Comparison of ENCODE assay signal across 17 cellular contexts in the genomic region with DNA sequence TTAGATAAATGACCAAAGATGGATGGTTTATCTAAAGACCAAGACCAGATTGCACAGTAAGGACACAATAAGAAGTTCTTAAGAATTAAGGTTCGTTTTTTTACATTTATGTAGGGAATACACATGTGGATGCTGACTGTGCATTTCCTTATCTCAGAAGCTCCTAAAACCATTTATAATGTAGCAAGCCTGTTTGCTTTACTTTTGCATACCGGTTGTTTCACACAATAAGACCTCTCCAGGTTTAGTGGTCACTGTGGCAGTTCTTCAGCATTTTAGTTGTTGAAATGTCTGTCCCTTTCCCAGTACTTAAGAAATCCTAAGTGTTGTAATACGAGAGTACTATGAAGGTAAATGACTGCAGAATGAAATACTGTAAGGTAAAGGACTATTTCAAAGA.
"Had no signal": no experiment of that assay in that cellular context is flagged by ENCODE, and none has a peak within 500 bp of the region (broad histone marks: within the 10 kb centered on the region; RNA-seq: fewer than 3 reads in every experiment).

No MANE protein-coding gene starts in this region.

- H3K4me3 Mint-ChIP-seq: activated naive CD4-positive, alpha-beta T cell treated with anti-CD3 and anti-CD28 coated beads, Interleukin-2, amount 10 ng/mL, durations not matched to agents 7 days and 5 days; naive thymus-derived CD8-positive, alpha-beta T cell had no signal

- H3K4me1 Mint-ChIP-seq: activated naive CD4-positive, alpha-beta T cell treated with anti-CD3 and anti-CD28 coated beads, Interleukin-2, amount 10 ng/mL, durations not matched to agents 7 days and 5 days had no signal

- H3K27me3 ChIP-seq: cardiac muscle cell, dorsolateral prefrontal cortex, tibial artery, uterus had no signal

- H3K36me3 Mint-ChIP-seq: activated naive CD4-positive, alpha-beta T cell treated with anti-CD3 and anti-CD28 coated beads, Interleukin-2, amount 10 ng/mL, durations not matched to agents 7 days and 5 days; naive thymus-derived CD8-positive, alpha-beta T cell had no signal

- H3K4me1 ChIP-seq: uterus had no signal

- H3K27ac ChIP-seq: cardiac muscle cell, skin epidermis, tibial artery, uterus had no signal

- H3K4me3 ChIP-seq: cardiac muscle cell, dorsolateral prefrontal cortex, skin epidermis, tibial artery, uterus had no signal

- H3K27ac Mint-ChIP-seq: activated naive CD4-positive, alpha-beta T cell treated with anti-CD3 and anti-CD28 coated beads, Interleukin-2, amount 10 ng/mL, durations not matched to agents 7 days and 5 days; naive thymus-derived CD8-positive, alpha-beta T cell had no signal

- H3K27me3 Mint-ChIP-seq: activated naive CD4-positive, alpha-beta T cell treated with anti-CD3 and anti-CD28 coated beads, Interleukin-2, amount 10 ng/mL, durations not matched to agents 7 days and 5 days had no signal

- H3K9me3 ChIP-seq: tibial artery, uterus had no signal

- H3K36me3 ChIP-seq: cardiac muscle cell, tibial artery, uterus had no signal

- ATAC-seq: left ventricle myocardium superior; naive thymus-derived CD8-positive, alpha-beta T cell had no signal

- DNase-seq: activated CD4-positive, CD25-positive, alpha-beta regulatory T cell treated with anti-CD3 and anti-CD28 coated beads, Interleukin-2, amount 50 U/mL, for 72 hours; activated naive CD4-positive, alpha-beta T cell treated with anti-CD3 and anti-CD28 coated beads, Interleukin-2, amount 10 ng/mL, durations not matched to agents 7 days and 5 days; activated T-cell treated with anti-CD3 and anti-CD28 coated beads, Interleukin-2, amount 50 U/mL, for 1 hour; dorsolateral prefrontal cortex; erythroblast; hippocampal formation; left ventricle myocardium superior; mesenchymal stem cell; naive thymus-derived CD8-positive, alpha-beta T cell; posterior cingulate gyrus; stimulated activated CD4-positive, alpha-beta T cell treated with anti-CD3 and anti-CD28 coated beads, Interleukin-15, amount 100 ng/mL, for 24 hours; stimulated activated CD4-positive, alpha-beta T cell treated with anti-CD3 and anti-CD28 coated beads, Interleukin-4, amount 100 ng/mL, for 1 hour; stimulated activated naive CD4-positive, alpha-beta T cell; tibial artery; uterus had no signal
